In the genomic region with DNA sequence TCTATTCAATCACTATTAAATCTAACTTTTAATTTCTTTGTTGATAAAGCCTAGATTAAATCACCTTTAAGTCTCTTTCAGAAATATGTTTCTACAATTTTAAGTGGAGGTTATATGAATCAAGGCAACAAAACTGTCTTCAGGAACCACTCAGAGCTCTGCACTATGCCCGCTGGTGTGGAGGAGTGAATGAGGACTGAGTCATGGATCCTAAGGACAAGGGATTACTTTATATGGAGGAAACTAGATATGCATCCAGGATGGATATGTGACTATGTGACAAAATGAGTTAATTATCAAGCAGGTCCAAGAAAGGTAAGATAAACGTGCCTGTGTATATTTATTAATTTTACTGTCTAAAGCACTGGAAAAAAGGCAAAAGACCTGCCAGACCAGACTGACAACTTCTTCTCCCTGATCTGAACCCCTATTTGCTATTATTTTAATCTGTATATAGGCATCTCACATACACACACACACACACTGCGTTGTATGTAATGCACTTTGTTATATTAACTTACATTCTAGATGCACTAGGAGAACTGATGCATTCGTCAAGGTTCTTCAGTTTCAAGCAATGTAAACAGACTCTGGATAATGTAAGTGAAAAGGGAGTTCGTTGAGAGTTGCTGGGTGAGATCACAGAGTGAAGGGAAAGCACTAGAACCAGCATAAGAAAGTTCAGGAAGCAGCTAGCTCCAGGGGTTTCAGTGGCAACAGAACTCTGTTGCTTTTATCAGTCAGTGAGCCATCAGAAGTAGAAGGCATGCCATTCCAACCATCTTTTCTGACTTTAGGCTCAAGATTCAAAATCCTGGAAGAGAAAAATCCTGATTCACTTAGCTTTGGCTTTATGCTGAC, we compare ENCODE assay signal across 17 cellular contexts. TPM values are rescaled to one million over a fixed set of nuclear protein-coding genes. Genes with fewer than 3 reads are reported as not detected.
DNase-seq lines count a peak whose midpoint lies in the region; ATAC-seq, FAIRE-seq and TF ChIP-seq lines count a peak whose summit lies in the region.
"Had no signal": no experiment of that assay in that cellular context is flagged by ENCODE, and none has a peak within 500 bp of the region (broad histone marks: within the 10 kb centered on the region; RNA-seq: fewer than 3 reads in every experiment).

No MANE protein-coding gene starts in this region.

- H3K27me3 ChIP-seq in bronchial epithelial cell (ENCODE audit: control insufficient read depth, insufficient read depth, low read length), result no peaks in the 10 kb centered on the region
- H3K27me3 ChIP-seq: right atrium auricular region, SJSA1, transverse colon had no signal

- peak; percentile 58 for DNase-seq in DMS53 (lab: John Stamatoyannopoulos, UW)
- DNase-seq in HTR-8/SVneo (ENCODE audit: insufficient read length, low spot score), result peak; percentile 23
- DNase-seq in bronchial epithelial cell (ENCODE audit: low read depth), result peak; percentile 69
- peak; percentile 50 for DNase-seq in left kidney (ENCODE audit: low read depth, low spot score)
- no peak for DNase-seq in mesenteric fat pad (ENCODE audit: low spot score)
- DNase-seq: activated effector memory CD4-positive, alpha-beta T cell treated with anti-CD3 and anti-CD28 coated beads, Interleukin-2, amount 50 U/mL, for 16 hours; effector memory CD8-positive, alpha-beta T cell; NCI-H2029 treated with DMSO at 0.1 percent for 48 hours; nephron progenitor cell; stimulated activated CD4-positive, alpha-beta T cell treated with anti-CD3 and anti-CD28 coated beads, Interleukin-2, amount 100 ng/mL, for 48 hours; transverse colon had no signal

- no peak for ATAC-seq in HG03521 (IDR thresholded peaks at IDR 0.05; ENCODE audit: unreplicated experiment)
- no peak for ATAC-seq in GM21528 (IDR thresholded peaks at IDR 0.05; ENCODE audit: low FRiP score, unreplicated experiment)
- no peak for ATAC-seq in GM19452 (IDR thresholded peaks at IDR 0.05; ENCODE audit: unreplicated experiment)
- ATAC-seq: effector memory CD8-positive, alpha-beta T cell; left lobe of liver had no signal

- TF ChIP-seq CTCF in bronchial epithelial cell (IDR thresholded peaks at IDR 0.05; ENCODE audit: insufficient read depth, low read length, severe bottlenecking), result no peak

- H3K4me3 ChIP-seq in bronchial epithelial cell (ENCODE audit: low read depth, low read length), result no peak overlapping the region
- H3K4me3 ChIP-seq: right atrium auricular region, SJSA1, transverse colon had no signal

- FAIRE-seq in HTR-8/SVneo (lab: Jason Lieb, UNC), result peak; percentile 26
- no peak for FAIRE-seq in bronchial epithelial cell (lab: Jason Lieb, UNC)

- no peaks in the 10 kb centered on the region for H3K36me3 ChIP-seq in bronchial epithelial cell (ENCODE audit: control insufficient read depth, insufficient read depth, low read length)
- H3K36me3 ChIP-seq: right atrium auricular region, SJSA1, transverse colon had no signal

RNA-seq across cellular contexts. Expression of a gene that starts 26.4 kb away (rescaled TPM):
- 12.4 and 20.1 TPM in 2 replicates for total RNA-seq in bronchial epithelial cell
- total RNA-seq in mesenteric fat pad, result 8.0 TPM
